In genomic region chr3:178707632-178708031, GRCh38 we compare ENCODE assay signal across 19 cellular contexts.
A peak's percentile ranks its signal among the peaks of the same experiment; 100 is the strongest.
DNase-seq lines count a peak whose midpoint lies in the region; ATAC-seq and TF ChIP-seq lines count a peak whose summit lies in the region.
"Had no signal": no experiment of that assay in that cellular context is flagged by ENCODE, and none has a peak within 500 bp of the region (broad histone marks: within the 10 kb centered on the region; RNA-seq: fewer than 3 reads in every experiment).

No MANE protein-coding gene starts in this region.

- ATAC-seq in GM18498 (IDR thresholded peaks at IDR 0.05; ENCODE audit: unreplicated experiment) = peak; percentile 72
- ATAC-seq in GM19397 (IDR thresholded peaks at IDR 0.05; ENCODE audit: unreplicated experiment) = peak; percentile 57
- ATAC-seq in HG02885 (IDR thresholded peaks at IDR 0.05; ENCODE audit: poor library complexity, unreplicated experiment) = peak; percentile 48
- ATAC-seq in upper lobe of left lung (ENCODE audit: low FRiP score in 2 of 2) = no peak
- ATAC-seq: Right ventricle myocardium inferior had no signal

- no peak for TF ChIP-seq EP300 in upper lobe of left lung (IDR thresholded peaks at IDR 0.05)

- no TSS peak for BruUV-seq in MCF 10A (replicated peaks; lab: Mats Ljungman, UMichigan)

- H3K9me3 ChIP-seq in WERI-Rb-1 (ENCODE audit: severe bottlenecking) (no peaks in the 10 kb centered on the region), upper lobe of left lung (no peaks in the 10 kb centered on the region)

- no peaks in the 10 kb centered on the region for H3K4me1 ChIP-seq in upper lobe of left lung

- 86 to 96% methylated on average over 2 of the region's 2 CpGs for WGBS in upper lobe of left lung, 2 donors

- peaks cover 3% of the 10 kb centered on the region for H3K36me3 Mint-ChIP-seq in activated naive CD8-positive, alpha-beta T cell treated with anti-CD3 and anti-CD28 coated beads for 36 hours
- H3K36me3 Mint-ChIP-seq in MCF 10A (ENCODE audit: insufficient read depth, unreplicated experiment) = no peaks in the 10 kb centered on the region
- H3K36me3 Mint-ChIP-seq: type B pancreatic cell had no signal

- H3K27ac ChIP-seq in WERI-Rb-1 (no peak overlapping the region), upper lobe of left lung (no peak overlapping the region)

- H3K27me3 Mint-ChIP-seq in activated naive CD8-positive, alpha-beta T cell treated with anti-CD3 and anti-CD28 coated beads for 36 hours = no peaks in the 10 kb centered on the region
- H3K27me3 Mint-ChIP-seq in MCF 10A (ENCODE audit: insufficient read depth, unreplicated experiment) = no peaks in the 10 kb centered on the region
- H3K27me3 Mint-ChIP-seq: activated CD4-positive, alpha-beta T cell treated with anti-CD3 and anti-CD28 coated beads, Interleukin-2, amount 10 ng/mL, durations not matched to agents 24 days and 14 days; B cell had no signal

- CTCF ChIA-PET in MCF 10A (lab: Yijun Ruan, JAX) = no interaction called here

- no peak for TF ChIP-seq CTCF in WERI-Rb-1 (IDR thresholded peaks at IDR 0.05; ENCODE audit: low read depth, low read length)
- no peak for TF ChIP-seq CTCF in MCF 10A (IDR thresholded peaks at IDR 0.05; ENCODE audit: unreplicated experiment)
- no peak for TF ChIP-seq CTCF in upper lobe of left lung (IDR thresholded peaks at IDR 0.05)

- H3K4me3 ChIP-seq in WERI-Rb-1 (ENCODE audit: low read depth, low read length) = no peak overlapping the region
- no peak overlapping the region for H3K4me3 ChIP-seq in upper lobe of left lung

- POLR2A ChIA-PET in MCF 10A (lab: Yijun Ruan, JAX) = interaction anchor here (0.5 kb wide), 1 partner anchor 1264 kb away, joined by 4 read pairs; no protein-coding TSS in a partner anchor

- H3K9me3 Mint-ChIP-seq in activated naive CD8-positive, alpha-beta T cell treated with anti-CD3 and anti-CD28 coated beads for 36 hours = no peaks in the 10 kb centered on the region
- no peaks in the 10 kb centered on the region for H3K9me3 Mint-ChIP-seq in MCF 10A (ENCODE audit: unreplicated experiment)
- H3K9me3 Mint-ChIP-seq: activated T-cell treated with anti-CD3 and anti-CD28 coated beads, Interleukin-2, amount 50 U/mL, for 72 hours; nephron progenitor cell; type B pancreatic cell had no signal

- no peak overlapping the region for H3K4me3 Mint-ChIP-seq in activated naive CD8-positive, alpha-beta T cell treated with anti-CD3 and anti-CD28 coated beads for 36 hours
- no peak overlapping the region for H3K4me3 Mint-ChIP-seq in MCF 10A (ENCODE audit: unreplicated experiment)
- H3K4me3 Mint-ChIP-seq: activated CD4-positive, alpha-beta T cell treated with anti-CD3 and anti-CD28 coated beads, Interleukin-2, amount 10 ng/mL, durations not matched to agents 24 days and 14 days; activated T-cell treated with anti-CD3 and anti-CD28 coated beads, Interleukin-2, amount 50 U/mL, for 72 hours; B cell; nephron progenitor cell; type B pancreatic cell had no signal

- H3K27me3 ChIP-seq in WERI-Rb-1 (ENCODE audit: insufficient read depth, low read depth, severe bottlenecking) (no peaks in the 10 kb centered on the region), upper lobe of left lung (no peaks in the 10 kb centered on the region)

- peaks cover 3% of the 10 kb centered on the region for H3K4me1 Mint-ChIP-seq in activated naive CD8-positive, alpha-beta T cell treated with anti-CD3 and anti-CD28 coated beads for 36 hours
- H3K4me1 Mint-ChIP-seq in MCF 10A (ENCODE audit: insufficient read depth, unreplicated experiment) = peaks cover 39% of the 10 kb centered on the region
- H3K4me1 Mint-ChIP-seq: activated CD4-positive, alpha-beta T cell treated with anti-CD3 and anti-CD28 coated beads, Interleukin-2, amount 10 ng/mL, durations not matched to agents 24 days and 14 days; B cell had no signal

- intact Hi-C loops in MCF 10A (cut with micrococcal nuclease) = loop anchor here (10.0 kb wide), 1 partner anchor 67 kb away; no protein-coding TSS in a partner anchor

- H3K27ac Mint-ChIP-seq in activated naive CD8-positive, alpha-beta T cell treated with anti-CD3 and anti-CD28 coated beads for 36 hours = peak overlapping the region; percentile 12
- H3K27ac Mint-ChIP-seq in MCF 10A (ENCODE audit: low read depth, unreplicated experiment) = no peak overlapping the region
- H3K27ac Mint-ChIP-seq: activated CD4-positive, alpha-beta T cell treated with anti-CD3 and anti-CD28 coated beads, Interleukin-2, amount 10 ng/mL, durations not matched to agents 24 days and 14 days; activated T-cell treated with anti-CD3 and anti-CD28 coated beads, Interleukin-2, amount 50 U/mL, for 72 hours; B cell; nephron progenitor cell; type B pancreatic cell had no signal

- H3K36me3 ChIP-seq in WERI-Rb-1 (no peaks in the 10 kb centered on the region), upper lobe of left lung (no peaks in the 10 kb centered on the region)

- TF ChIP-seq POLR2A in upper lobe of left lung (IDR thresholded peaks at IDR 0.05) = no peak

- DNase-seq in activated naive CD8-positive, alpha-beta T cell treated with anti-CD3 and anti-CD28 coated beads for 36 hours = no peak
- DNase-seq in WERI-Rb-1 (no peak), MCF 10A (ENCODE audit: unreplicated experiment) (no peak), NCI-H1930 (lab: John Stamatoyannopoulos, UW) (no peak), upper lobe of left lung (no peak)
- DNase-seq: activated CD4-positive, alpha-beta T cell treated with anti-CD3 and anti-CD28 coated beads, Interleukin-2, amount 10 ng/mL, durations not matched to agents 24 days and 14 days; activated T-cell treated with anti-CD3 and anti-CD28 coated beads, Interleukin-2, amount 50 U/mL, for 72 hours; dermis blood vessel endothelial cell; KG1; NCI-H1436; NCI-H82; nephron progenitor cell; stimulated activated CD4-positive, alpha-beta T cell treated with anti-CD3 and anti-CD28 coated beads, Interleukin-2, amount 100 ng/mL, for 24 hours had no signal

Comparison
In these comparisons a context has a peak if more than half of its experiments do, and no peak if none do; other contexts are left out.
1. ATAC-seq: peak in GM18498 (single experiment), GM19397 (single experiment) and HG02885 (single experiment); none in upper lobe of left lung (0 of 2).